Comparison of ENCODE assay signal across 27 cellular contexts in genomic region chr9:37583522-37584121, GRCh38. TPM values are rescaled to one million over a fixed set of nuclear protein-coding genes. Genes with fewer than 3 reads are reported as not detected.
DNase-seq lines count a peak whose midpoint lies in the region; ATAC-seq, FAIRE-seq and TF ChIP-seq lines count a peak whose summit lies in the region.
"Had no signal": no experiment of that assay in that cellular context is flagged by ENCODE, and none has a peak within 500 bp of the region (broad histone marks: within the 10 kb centered on the region; RNA-seq: fewer than 3 reads in every experiment).

No MANE protein-coding gene starts in this region.

- peaks cover 93% of the 10 kb centered on the region for H3K36me3 Mint-ChIP-seq in stimulated activated effector memory CD8-positive, alpha-beta T cell treated with anti-CD3 and anti-CD28 coated beads, Interleukin-12 subunit alpha, Interleukin-12 subunit beta, amount 100 ng/mL, for 72 hours

- peak overlapping the region; percentile 0; the same call in 1 of the 2 replicates for H3K4me2 ChIP-seq in OCI-LY1 (ENCODE audit: low read length)

- H3K4me3 Mint-ChIP-seq in stimulated activated effector memory CD8-positive, alpha-beta T cell treated with anti-CD3 and anti-CD28 coated beads, Interleukin-12 subunit alpha, Interleukin-12 subunit beta, amount 100 ng/mL, for 72 hours, result no peak overlapping the region
- H3K4me3 Mint-ChIP-seq: activated naive CD4-positive, alpha-beta T cell treated with anti-CD3 and anti-CD28 coated beads, Interleukin-2, amount 10 ng/mL, durations not matched to agents 7 days and 5 days; CD4-positive, CD25-positive, alpha-beta regulatory T cell; dendritic cell treated with granulocyte-macrophage colony-stimulating factor and Interleukin-4, amounts not matched to agents 40 ng/mL and 50 ng/mL, for 4 days; naive B cell had no signal

- no peaks in the 10 kb centered on the region for H3K9me3 ChIP-seq in HEK293 (ENCODE audit: control insufficient read depth, insufficient read depth, low read depth, low read length)
- no peaks in the 10 kb centered on the region for H3K9me3 ChIP-seq in OCI-LY1 (ENCODE audit: low read length)
- H3K9me3 ChIP-seq: adrenal gland, left ventricle myocardium inferior, neutrophil had no signal

- no peak for FAIRE-seq in RCC 7860 (lab: Jason Lieb, UNC)
- FAIRE-seq: D721Med, islet of Langerhans had no signal

- TF ChIP-seq CTCF in HEK293 (tag by site-specific recombination; IDR thresholded peaks at IDR 0.05) (no peak), OCI-LY1 (IDR thresholded peaks at IDR 0.05; ENCODE audit: low read length) (no peak)

- H3K27me3 ChIP-seq in OCI-LY1 (ENCODE audit: insufficient read depth, low read length), result no peaks in the 10 kb centered on the region
- H3K27me3 ChIP-seq: adrenal gland, neutrophil had no signal

- peaks cover 4% of the 10 kb centered on the region for H3F3A ChIP-seq in OCI-LY1 (ENCODE audit: insufficient read depth, low read length)

- H3K27ac ChIP-seq in HEK293 (ENCODE audit: extremely low read depth, low read depth, low read length) (no peak overlapping the region; the same call in 1 of the 2 replicates), OCI-LY1 (ENCODE audit: low read depth, low read length, poor library complexity, severe bottlenecking) (peak overlapping the region; percentile 77)
- H3K27ac ChIP-seq: adrenal gland, left ventricle myocardium inferior, neutrophil had no signal

- DNase-seq in left colon (no peak), hippocampal formation (lab: John Stamatoyannopoulos, UW) (no peak), NCI-H226 (no peak), RCC 7860 (ENCODE audit: low spot score) (no peak)
- no peak for DNase-seq in stimulated activated effector memory CD8-positive, alpha-beta T cell treated with anti-CD3 and anti-CD28 coated beads, Interleukin-12 subunit alpha, Interleukin-12 subunit beta, amount 100 ng/mL, for 72 hours (ENCODE audit: low spot score in 2 of 2)
- DNase-seq: activated CD4-positive, alpha-beta T cell treated with anti-CD3 and anti-CD28 coated beads, Interleukin-2, amount 50 U/mL, for 1 hour; activated CD4-positive, CD25-positive, alpha-beta regulatory T cell; activated naive CD4-positive, alpha-beta T cell treated with anti-CD3 and anti-CD28 coated beads, Interleukin-2, amount 10 ng/mL, durations not matched to agents 7 days and 5 days; adrenal gland; CD4-positive, CD25-positive, alpha-beta regulatory T cell; central memory CD4-positive, alpha-beta T cell; erythroblast; KBM-7; left ventricle myocardium inferior; mesendoderm; naive B cell; NCI-H446 treated with DMSO at 0.1 percent for 48 hours; NCI-H82; stimulated activated CD4-positive, alpha-beta T cell treated with anti-CD3 and anti-CD28 coated beads, Interleukin-4, amount 100 ng/mL, for 24 hours; trophoblast cell had no signal

- H2AFZ ChIP-seq in OCI-LY1 (ENCODE audit: low read length), result no peak overlapping the region

- H3K4me3 ChIP-seq in HEK293 (ENCODE audit: low read depth, low read length) (no peak overlapping the region), OCI-LY1 (ENCODE audit: low read depth, low read length, poor library complexity, severe bottlenecking) (no peak overlapping the region)
- H3K4me3 ChIP-seq: adrenal gland, left ventricle myocardium inferior had no signal

- peaks cover 78% of the 10 kb centered on the region for H3K79me2 ChIP-seq in OCI-LY1 (ENCODE audit: insufficient read depth, low read length)

- no peaks in the 10 kb centered on the region for H3K9me2 ChIP-seq in OCI-LY1 (ENCODE audit: low read depth, low read length)

- H3K9ac ChIP-seq in OCI-LY1 (ENCODE audit: low read length), result no peak overlapping the region

- CTCF ChIA-PET in HEK293 (lab: Yijun Ruan, JAX), result interaction anchor here (0.7 to 2.7 kb wide), 7 partner anchors 8 to 166 kb away, joined by 3 to 16 read pairs (median 4); partner anchors contain the start of gene TOMM5

- H3K4me1 Mint-ChIP-seq in stimulated activated effector memory CD8-positive, alpha-beta T cell treated with anti-CD3 and anti-CD28 coated beads, Interleukin-12 subunit alpha, Interleukin-12 subunit beta, amount 100 ng/mL, for 72 hours, result peaks cover 10% of the 10 kb centered on the region

- no peaks in the 10 kb centered on the region for H3K4me1 ChIP-seq in HEK293 (ENCODE audit: control insufficient read depth, insufficient read depth, low read length)
- H3K4me1 ChIP-seq in OCI-LY1 (ENCODE audit: insufficient read depth, low read length, severe bottlenecking), result peaks cover 64% of the 10 kb centered on the region
- H3K4me1 ChIP-seq: adrenal gland, left ventricle myocardium inferior had no signal

- no peaks in the 10 kb centered on the region for H4K20me1 ChIP-seq in OCI-LY1 (ENCODE audit: insufficient read depth, low read length)

- intact Hi-C loops in left colon (cut with DNase I, micrococcal nuclease), result no loop called here

- H3K36me3 ChIP-seq in HEK293 (ENCODE audit: control insufficient read depth in 2 of 2, insufficient read depth in 1 of 2, low read length in 2 of 2), result peaks cover 25 to 83% of the 10 kb centered on the region in 2 experiments
- H3K36me3 ChIP-seq in OCI-LY1 (ENCODE audit: insufficient read depth, low read length), result peaks cover 93% of the 10 kb centered on the region

- H3K27ac Mint-ChIP-seq in stimulated activated effector memory CD8-positive, alpha-beta T cell treated with anti-CD3 and anti-CD28 coated beads, Interleukin-12 subunit alpha, Interleukin-12 subunit beta, amount 100 ng/mL, for 72 hours, result peak overlapping the region; percentile 7
- H3K27ac Mint-ChIP-seq: activated naive CD4-positive, alpha-beta T cell treated with anti-CD3 and anti-CD28 coated beads, Interleukin-2, amount 10 ng/mL, durations not matched to agents 7 days and 5 days; CD4-positive, CD25-positive, alpha-beta regulatory T cell; dendritic cell treated with granulocyte-macrophage colony-stimulating factor and Interleukin-4, amounts not matched to agents 40 ng/mL and 50 ng/mL, for 4 days had no signal

- POLR2A ChIA-PET in HEK293 (lab: Yijun Ruan, JAX), result interaction anchor here (0.6 to 1.8 kb wide), 2 partner anchors 9 to 531 kb away, joined by 3 to 10 read pairs; partner anchors contain the start of gene TOMM5

- H3K9me3 Mint-ChIP-seq in stimulated activated effector memory CD8-positive, alpha-beta T cell treated with anti-CD3 and anti-CD28 coated beads, Interleukin-12 subunit alpha, Interleukin-12 subunit beta, amount 100 ng/mL, for 72 hours, result no peaks in the 10 kb centered on the region
- H3K9me3 Mint-ChIP-seq: activated naive CD4-positive, alpha-beta T cell treated with anti-CD3 and anti-CD28 coated beads, Interleukin-2, amount 10 ng/mL, durations not matched to agents 7 days and 5 days; dendritic cell treated with granulocyte-macrophage colony-stimulating factor and Interleukin-4, amounts not matched to agents 40 ng/mL and 50 ng/mL, for 4 days; naive B cell had no signal

- peak; percentile 76 for ATAC-seq in left colon
- ATAC-seq in stimulated activated effector memory CD8-positive, alpha-beta T cell treated with anti-CD3 and anti-CD28 coated beads, Interleukin-12 subunit alpha, Interleukin-12 subunit beta, amount 100 ng/mL, for 72 hours, result no peak
- ATAC-seq: sciatic nerve had no signal

TF ChIP-seq in HEK293, 187 proteins besides CTCF, POLR2A, EP300 and RAD21:
- TF ChIP-seq KLF9 (tag by site-specific recombination; IDR thresholded peaks at IDR 0.05; ENCODE audit: low read depth), result peak; percentile 71
- TF ChIP-seq ZNF114 (tag by site-specific recombination; IDR thresholded peaks at IDR 0.05), result no peak

RNA-seq across cellular contexts. Expression of gene FBXO10, which starts 7.4 kb away (rescaled TPM):
- 1 to 10 TPM; 4.0 to 4.4 TPM for total RNA-seq in left colon

RNA-seq across cellular contexts. Expression of gene TOMM5, which starts 8.8 kb away (rescaled TPM):
- 10 to 100 TPM; 49.1 to 58.5 TPM for total RNA-seq in left colon
